Comparison of ENCODE assay signal across 1 cellular context in the genomic region with DNA sequence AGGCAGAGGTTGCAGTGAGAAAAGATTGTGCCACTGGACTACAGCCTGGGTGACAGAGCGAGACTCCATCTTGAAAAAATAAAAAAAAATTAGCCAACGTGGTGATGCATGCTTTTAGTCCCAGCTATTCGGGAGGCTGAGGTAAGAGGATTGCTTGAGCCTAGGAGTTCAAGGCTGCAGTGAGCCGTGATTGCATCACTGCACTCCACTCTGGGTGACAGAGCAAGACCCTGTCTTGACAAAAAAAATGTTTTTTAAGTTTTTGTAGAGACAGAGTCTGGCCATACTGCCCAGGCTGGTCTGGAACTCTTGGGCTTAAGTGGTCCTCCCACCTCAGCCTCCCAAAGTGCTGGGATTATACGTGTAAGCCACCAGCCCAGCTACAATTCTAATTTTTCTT.
TF ChIP-seq lines count a peak whose summit lies in the region.

No MANE protein-coding gene starts in this region.

TF ChIP-seq in HepG2, 621 proteins besides CTCF, POLR2A, EP300 and RAD21 (continued from another document):
- TF ChIP-seq HMGXB4 (CRISPR knock-in tag; IDR thresholded peaks at IDR 0.05; ENCODE audit: borderline replicate concordance in 1 of 2, low read depth in 1 of 2): no peak
- TF ChIP-seq ZNF841 (CRISPR knock-in tag; IDR thresholded peaks at IDR 0.05; ENCODE audit: borderline replicate concordance): no peak
